8 cellular contexts compared by ENCODE assay signal in genomic region chr19:57947419-57948134, GRCh38. TPM values are rescaled to one million over a fixed set of nuclear protein-coding genes. Genes with fewer than 3 reads are reported as not detected.
A peak's percentile ranks its signal among the peaks of the same experiment; 100 is the strongest.
DNase-seq lines count a peak whose midpoint lies in the region; ATAC-seq and TF ChIP-seq lines count a peak whose summit lies in the region.

ZNF256 (minus strand) TSS chr19:57947706; CDS start chr19:57947474, 232 bp downstream.

- H3K4me1 ChIP-seq in breast epithelium (no peaks in the 10 kb centered on the region), skeletal muscle satellite cell (ENCODE audit: control insufficient read depth, insufficient read depth, low read length) (peaks cover 8% of the 10 kb centered on the region)

- H3K4me2 ChIP-seq in skeletal muscle satellite cell (ENCODE audit: low read length): peak within 1 kb of the TSS; percentile 85

- H3K9me3 ChIP-seq in WERI-Rb-1 (ENCODE audit: severe bottlenecking): peaks cover 10% of the 10 kb centered on the region
- H3K9me3 ChIP-seq in breast epithelium: peaks cover 46% of the 10 kb centered on the region in 2 donors
- no peaks in the 10 kb centered on the region for H3K9me3 ChIP-seq in iPS-18c (ENCODE audit: control insufficient read depth, insufficient read depth, low read length)
- H3K9me3 ChIP-seq in skeletal muscle satellite cell (replicated peaks; ENCODE audit: low read length): peaks cover 14% of the 10 kb centered on the region

- intact Hi-C loops in breast epithelium (cut with DNase I; ENCODE audit: low total_unique reads): no loop called here

- ATAC-seq in HG02759 (IDR thresholded peaks at IDR 0.05; ENCODE audit: unreplicated experiment): peak; percentile 94

- peaks cover 25% of the 10 kb centered on the region for H3K36me3 ChIP-seq in WERI-Rb-1
- H3K36me3 ChIP-seq in breast epithelium: peaks cover 12% of the 10 kb centered on the region
- H3K36me3 ChIP-seq in skeletal muscle satellite cell (ENCODE audit: insufficient read depth, low read length): peaks cover 11% of the 10 kb centered on the region

- H3K4me3 ChIP-seq in WERI-Rb-1 (ENCODE audit: low read depth, low read length): peak within 1 kb of the TSS; percentile 85
- H3K4me3 ChIP-seq in breast epithelium: peak within 1 kb of the TSS; percentile 86 to 95 (median 86)
- H3K4me3 ChIP-seq in iPS-18c (ENCODE audit: insufficient read depth, low read depth, low read length): peak within 1 kb of the TSS; percentile 93
- peak within 1 kb of the TSS; percentile 81 for H3K4me3 ChIP-seq in skeletal muscle satellite cell (ENCODE audit: low read length)

- H3K27ac ChIP-seq in WERI-Rb-1: peak within 1 kb of the TSS; percentile 84
- H3K27ac ChIP-seq in breast epithelium: peak within 1 kb of the TSS; percentile 85 to 90

- H3K9ac ChIP-seq in skeletal muscle satellite cell (ENCODE audit: low read depth, low read length): peak within 1 kb of the TSS; percentile 90

- no peak for TF ChIP-seq POLR2A in breast epithelium (IDR thresholded peaks at IDR 0.05)

- peak; percentile 61 for TF ChIP-seq CTCF in GM12874 (IDR thresholded peaks at IDR 0.05; ENCODE audit: insufficient read depth, low read depth, low read length)
- peak; percentile 60 for TF ChIP-seq CTCF in WERI-Rb-1 (IDR thresholded peaks at IDR 0.05; ENCODE audit: low read depth, low read length)
- TF ChIP-seq CTCF in breast epithelium (IDR thresholded peaks at IDR 0.05): peak; percentile 31 to 69 (median 66)

- H3K27me3 ChIP-seq in WERI-Rb-1 (ENCODE audit: insufficient read depth, low read depth, severe bottlenecking): no peaks in the 10 kb centered on the region
- H3K27me3 ChIP-seq in breast epithelium: no peaks in the 10 kb centered on the region
- no peaks in the 10 kb centered on the region for H3K27me3 ChIP-seq in skeletal muscle satellite cell (ENCODE audit: control insufficient read depth, insufficient read depth, low read length)

- DNase-seq in NCI-H187 (lab: John Stamatoyannopoulos, UW) (peak; percentile 80 to 91), WERI-Rb-1 (peak; percentile 98), breast epithelium (ENCODE audit: low spot score in 2 of 2) (peak; percentile 92 to 97), HT-29 (ENCODE audit: low spot score) (no peak)

RNA-seq across cellular contexts. Expression of gene ZNF256, which starts in this region (rescaled TPM):
- 1 to 10 TPM; 4.6 to 7.5 (median 7.3) TPM for total RNA-seq in breast epithelium
- 3.9 and 4.1 TPM in 2 replicates for total RNA-seq in skeletal muscle satellite cell (2012; rRNA removed)
- total RNA-seq in HT-29 (2014; rRNA removed; shearing (Covaris generic)): not detected in 2 replicates
